26 cellular contexts compared by ENCODE assay signal in genomic region chr11:62018978-62019664, GRCh38. TPM values are rescaled to one million over a fixed set of nuclear protein-coding genes. Genes with fewer than 3 reads are reported as not detected.
DNase-seq lines count a peak whose midpoint lies in the region; ATAC-seq, FAIRE-seq and TF ChIP-seq lines count a peak whose summit lies in the region.
"Had no signal": no experiment of that assay in that cellular context is flagged by ENCODE, and none has a peak within 500 bp of the region (broad histone marks: within the 10 kb centered on the region; RNA-seq: fewer than 3 reads in every experiment).

No MANE protein-coding gene starts in this region.

- H3K4me1 ChIP-seq in A549, result peaks cover 17% of the 10 kb centered on the region
- H3K4me1 ChIP-seq in CD4-positive, alpha-beta memory T cell (ENCODE audit: insufficient read depth, low read length), result no peaks in the 10 kb centered on the region
- H3K4me1 ChIP-seq: esophagus squamous epithelium, gastrocnemius medialis, right atrium auricular region had no signal

- POLR2A ChIA-PET in A549 (lab: Yijun Ruan, JAX), result no interaction called here
- POLR2A ChIA-PET in CD4-positive, alpha-beta memory T cell (lab: Charles Lee; ENCODE audit: partially characterized antibody), result no interaction called here
- POLR2A ChIA-PET in activated B cell treated with CpG ODN at 0.5 μM for 24 hours (lab: Charles Lee), result interaction anchor here (0.6 to 1.1 kb wide), 4 partner anchors 14 to 56 kb away, joined by 3 to 9 read pairs (median 5); partner anchors contain the start of gene FTH1

- 91% methylated on average over 2 of the region's 2 CpGs for WGBS in A549 (ENCODE audit: missing lambda C conversion rate)

- no peaks in the 10 kb centered on the region for H3K36me3 ChIP-seq in CD4-positive, alpha-beta memory T cell (ENCODE audit: insufficient read depth, low read length)
- H3K36me3 ChIP-seq: esophagus squamous epithelium, gastrocnemius medialis, right atrium auricular region, SJSA1 had no signal

- no peak overlapping the region for H3K4me3 ChIP-seq in A549
- H3K4me3 ChIP-seq in CD4-positive, alpha-beta memory T cell (ENCODE audit: low read length in 2 of 2), result no peak overlapping the region
- H3K4me3 ChIP-seq: coronary artery, esophagus squamous epithelium, gastrocnemius medialis, right atrium auricular region, SJSA1 had no signal

- no peak for ATAC-seq in A549
- peak; percentile 56 for ATAC-seq in activated B cell treated with CpG ODN at 0.5 μM for 24 hours (ENCODE audit: low read depth)
- ATAC-seq in naive B cell (ENCODE audit: low read depth in 2 of 2), result peak; percentile 91 to 92
- no peak for ATAC-seq in HG03378 (IDR thresholded peaks at IDR 0.05; ENCODE audit: unreplicated experiment)
- ATAC-seq in GM21825 (IDR thresholded peaks at IDR 0.05; ENCODE audit: unreplicated experiment), result no peak
- ATAC-seq: gastrocnemius medialis had no signal

- H3K9me3 Mint-ChIP-seq in CD4-positive, alpha-beta memory T cell, result peaks cover 0 to 14% (median 7%) of the 10 kb centered on the region in 8 donors
- H3K9me3 Mint-ChIP-seq in activated B cell treated with CpG ODN at 0.5 μM for 24 hours, result peaks cover 6% of the 10 kb centered on the region
- H3K9me3 Mint-ChIP-seq in naive B cell, result peaks cover 3 to 19% (median 7%) of the 10 kb centered on the region in 7 donors

- peak overlapping the region; percentile 0 to 58; a peak in 4 of 6 replicates for H3K27ac ChIP-seq in A549
- no peak overlapping the region for H3K27ac ChIP-seq in CD4-positive, alpha-beta memory T cell (ENCODE audit: low read depth, low read length)
- H3K27ac ChIP-seq: coronary artery, gastrocnemius medialis, right atrium auricular region, SJSA1 had no signal

- H3K27ac Mint-ChIP-seq in CD4-positive, alpha-beta memory T cell, result peak overlapping the region in 5 of 7 donors; percentile 5 to 87 (median 71)
- H3K27ac Mint-ChIP-seq in activated B cell treated with CpG ODN at 0.5 μM for 24 hours (no peak overlapping the region), naive B cell (peak overlapping the region; percentile 11 to 93 (median 62))
- H3K27ac Mint-ChIP-seq: activated CD4-positive, alpha-beta T cell treated with anti-CD3 and anti-CD28 coated beads, Interleukin-2, amount 10 ng/mL, durations not matched to agents 24 days and 14 days; endodermal cell; T-helper 1 cell treated with Interleukin-12 subunit alpha and Interleukin-12 subunit beta and Interleukin-4 antibody, amounts not matched to agents 30 μg/mL and 1 μg/mL, for 36 hours; type B pancreatic cell had no signal

- no peak for TF ChIP-seq CTCF in A549 (IDR thresholded peaks at IDR 0.05)
- TF ChIP-seq CTCF in activated B cell treated with CpG ODN at 0.5 μM for 24 hours (IDR thresholded peaks at IDR 0.05), result no peak

- H3K27me3 ChIP-seq in CD4-positive, alpha-beta memory T cell (ENCODE audit: insufficient read depth, low read length), result no peaks in the 10 kb centered on the region
- H3K27me3 ChIP-seq: esophagus squamous epithelium, gastrocnemius medialis, right atrium auricular region, SJSA1 had no signal

- H3K9me3 ChIP-seq in A549, result peaks cover 24% of the 10 kb centered on the region
- H3K9me3 ChIP-seq in CD4-positive, alpha-beta memory T cell (ENCODE audit: control insufficient read depth in 1 of 2, low read length in 2 of 2), result peaks cover 0 to 6% of the 10 kb centered on the region in 2 donors
- H3K9me3 ChIP-seq: gastrocnemius medialis had no signal

- intact Hi-C loops in CD4-positive, alpha-beta memory T cell (cut with micrococcal nuclease), result no loop called here
- intact Hi-C loops in activated B cell treated with CpG ODN at 0.5 μM for 24 hours (cut with micrococcal nuclease), result no loop called here

- H3K27me3 Mint-ChIP-seq in CD4-positive, alpha-beta memory T cell, result no peaks in the 10 kb centered on the region
- peaks cover 5% of the 10 kb centered on the region for H3K27me3 Mint-ChIP-seq in activated B cell treated with CpG ODN at 0.5 μM for 24 hours
- peaks cover 0 to 4% (median 0%) of the 10 kb centered on the region in 3 donors for H3K27me3 Mint-ChIP-seq in naive B cell
- H3K27me3 Mint-ChIP-seq: activated CD4-positive, alpha-beta T cell treated with anti-CD3 and anti-CD28 coated beads, Interleukin-2, amount 10 ng/mL, durations not matched to agents 24 days and 14 days; type B pancreatic cell had no signal

- peaks cover 0 to 2% of the 10 kb centered on the region in 2 donors for H3K36me3 Mint-ChIP-seq in CD4-positive, alpha-beta memory T cell
- H3K36me3 Mint-ChIP-seq in activated B cell treated with CpG ODN at 0.5 μM for 24 hours (ENCODE audit: low read depth), result no peaks in the 10 kb centered on the region
- peaks cover 0 to 8% of the 10 kb centered on the region in 2 donors for H3K36me3 Mint-ChIP-seq in naive B cell

- no peak for TF ChIP-seq EP300 in A549 (IDR thresholded peaks at IDR 0.05)

- peaks cover 2 to 12% (median 6%) of the 10 kb centered on the region in 4 donors for H3K4me1 Mint-ChIP-seq in CD4-positive, alpha-beta memory T cell
- peaks cover 8% of the 10 kb centered on the region for H3K4me1 Mint-ChIP-seq in activated B cell treated with CpG ODN at 0.5 μM for 24 hours
- peaks cover 5 to 13% (median 7%) of the 10 kb centered on the region in 3 donors for H3K4me1 Mint-ChIP-seq in naive B cell
- H3K4me1 Mint-ChIP-seq: endodermal cell had no signal

- FAIRE-seq in A549 (lab: Jason Lieb, UNC), result no peak
- FAIRE-seq: bronchial epithelial cell, HTR-8/SVneo had no signal

- DNase-seq in A549 (ENCODE audit: low read depth in 1 of 2, low spot score in 1 of 2) (no peak), activated B cell treated with CpG ODN at 0.5 μM for 24 hours (no peak), naive B cell (peak; percentile 53), AG08396 (ENCODE audit: low spot score) (no peak)
- no peak for DNase-seq in CD4-positive, alpha-beta memory T cell
- DNase-seq in stimulated activated CD4-positive, alpha-beta T cell treated with anti-CD3 and anti-CD28 coated beads, Interleukin-4, amount 100 ng/mL, for 4 hours, result no peak
- DNase-seq: activated CD4-positive, alpha-beta T cell treated with anti-CD3 and anti-CD28 coated beads, Interleukin-2, amount 10 ng/mL, durations not matched to agents 24 days and 14 days; activated effector memory CD4-positive, alpha-beta T cell treated with Interleukin-2 at 50 U/mL for 16 hours; COR-L47; DMS79 treated with DMSO at 0.1 percent for 48 hours; endodermal cell; esophagus squamous epithelium; gastrocnemius medialis; islet precursor cell; NCI-H1105 treated with DMSO at 0.1 percent for 48 hours; NCI-H446 treated with DMSO at 0.1 percent for 48 hours; stimulated activated CD8-positive, alpha-beta memory T cell treated with anti-CD3 and anti-CD28 coated beads, Interleukin-4, amount 100 ng/mL, for 48 hours had no signal

- H3K4me2 ChIP-seq in A549, result no peak overlapping the region

- CTCF ChIA-PET in A549 (lab: Yijun Ruan, JAX) (no interaction called here), activated B cell treated with CpG ODN at 0.5 μM for 24 hours (lab: Charles Lee) (no interaction called here)
- CTCF ChIA-PET in CD4-positive, alpha-beta memory T cell (lab: Charles Lee; ENCODE audit: partially characterized antibody), result interaction anchor here (0.7 to 0.8 kb wide), 3 partner anchors 49 to 121 kb away, joined by 3 read pairs; no protein-coding TSS in a partner anchor

- TF ChIP-seq RAD21 in A549 (conservative IDR thresholded peaks at IDR 0.05 in 1 of 2, IDR thresholded peaks at IDR 0.05 in 1 of 2), result no peak

- H3K4me3 Mint-ChIP-seq in CD4-positive, alpha-beta memory T cell, result no peak overlapping the region
- H3K4me3 Mint-ChIP-seq in activated B cell treated with CpG ODN at 0.5 μM for 24 hours, result no peak overlapping the region
- H3K4me3 Mint-ChIP-seq in naive B cell, result peak overlapping the region in 1 of 8 donors; percentile 0
- H3K4me3 Mint-ChIP-seq: activated CD4-positive, alpha-beta T cell treated with anti-CD3 and anti-CD28 coated beads, Interleukin-2, amount 10 ng/mL, durations not matched to agents 24 days and 14 days; endodermal cell; T-helper 1 cell treated with Interleukin-12 subunit alpha and Interleukin-12 subunit beta and Interleukin-4 antibody, amounts not matched to agents 30 μg/mL and 1 μg/mL, for 36 hours; type B pancreatic cell had no signal

- TF ChIP-seq POLR2A in A549 (IDR thresholded peaks at IDR 0.05; ENCODE audit: low read length), result no peak

TF ChIP-seq in A549, 52 proteins besides CTCF, POLR2A, EP300 and RAD21 (continues in another document):
- no peak for TF ChIP-seq FOXS1 (CRISPR knock-in tag; IDR thresholded peaks at IDR 0.05)
- TF ChIP-seq RNF2 (IDR thresholded peaks at IDR 0.05; ENCODE audit: borderline replicate concordance, low read depth), result no peak
- no peak for TF ChIP-seq HOXB5 (CRISPR knock-in tag; IDR thresholded peaks at IDR 0.05)
- TF ChIP-seq MAZ (IDR thresholded peaks at IDR 0.05; ENCODE audit: borderline replicate concordance, low read depth, low read length), result no peak
- no peak for TF ChIP-seq SMC3 (IDR thresholded peaks at IDR 0.05)
- no peak for TF ChIP-seq SREBF2 (IDR thresholded peaks at IDR 0.05)
- TF ChIP-seq MYC (IDR thresholded peaks at IDR 0.05; ENCODE audit: borderline replicate concordance, low read length), result no peak

RNA-seq across cellular contexts. Expression of gene FTH1, which starts 51.7 kb away (rescaled TPM):
- polyA plus RNA-seq in A549 (2011; rRNA removed) (2,791 and 4,959 TPM in 2 replicates), A549 (2017; fragmentation: RNase III; extraction: RNeasy Plus Mini Kit Qiagen cat#74134 plus additional on column Dnase treatment) (12,354 to 13,747 TPM (median 12,799 TPM) in 3 replicates), naive B cell (ENCODE audit: low read depth in 6 of 6) (1,000 to 10,000 TPM; 4,039 to 5,068 (median 4,261) TPM)
- 6,916 and 9,060 TPM in 2 replicates for polyA plus RNA-seq in A549 (2012; cell fraction: cytosol; rRNA removed)
- polyA plus RNA-seq in A549 (2012; cell fraction: nucleus; rRNA removed), result 2,875 and 3,583 TPM in 2 replicates
- 2,337 and 2,680 TPM in 2 replicates for polyA minus RNA-seq in A549 (2011; rRNA and poly(A)+ RNA removed)
- 100 to 1,000 TPM; 695 to 763 TPM for total RNA-seq in CD4-positive, alpha-beta memory T cell
- 1,000 to 10,000 TPM; 3,123 to 3,378 TPM for polyA plus RNA-seq in CD4-positive, alpha-beta memory T cell
- total RNA-seq in activated B cell treated with CpG ODN at 0.5 μM for 24 hours, result 865 and 906 TPM in 2 replicates

Comparison
In these comparisons a context has a peak if more than half of its experiments do, and no peak if none do; other contexts are left out.
1. ATAC-seq: peak in activated B cell treated with CpG ODN at 0.5 μM for 24 hours (single experiment) and naive B cell (2 of 2); none in A549 (0 of 2), HG03378 (single experiment) and GM21825 (single experiment).